13 cellular contexts compared by ENCODE assay signal in the genomic region with DNA sequence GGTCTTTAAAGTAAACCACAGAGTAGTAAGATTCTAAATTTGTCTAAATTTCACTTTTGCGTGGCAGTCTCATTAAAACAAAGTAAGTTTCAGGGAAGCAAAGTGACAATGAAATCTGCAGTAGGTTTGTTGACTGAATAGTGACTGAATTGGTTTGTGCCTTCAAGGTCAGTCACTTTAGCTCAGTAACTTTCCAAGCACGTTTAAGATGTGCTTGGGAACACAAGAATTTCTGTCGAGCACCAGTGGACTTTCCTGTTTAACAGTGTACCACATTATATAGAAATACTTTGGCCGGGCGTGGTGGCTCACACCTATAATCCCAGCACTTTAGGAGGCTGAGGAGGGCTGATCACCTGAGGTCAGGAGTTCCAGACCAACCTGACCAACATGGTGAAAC. TPM values are rescaled to one million over a fixed set of nuclear protein-coding genes. Genes with fewer than 3 reads are reported as not detected.
DNase-seq lines count a peak whose midpoint lies in the region; ATAC-seq and TF ChIP-seq lines count a peak whose summit lies in the region.
"Had no signal": no experiment of that assay in that cellular context is flagged by ENCODE, and none has a peak within 500 bp of the region (broad histone marks: within the 10 kb centered on the region; RNA-seq: fewer than 3 reads in every experiment).

No MANE protein-coding gene starts in this region.

- H3K4me1 Mint-ChIP-seq in mesothelial cell of epicardium = peaks cover 23% of the 10 kb centered on the region

- peaks cover 6% of the 10 kb centered on the region for H3K36me3 Mint-ChIP-seq in mesothelial cell of epicardium
- H3K36me3 Mint-ChIP-seq: activated CD4-positive, alpha-beta memory T cell treated with anti-CD3 and anti-CD28 coated beads for 36 hours had no signal

- TF ChIP-seq POLR2A in body of pancreas (IDR thresholded peaks at IDR 0.05) = no peak

- 51 to 52% methylated on average over 5 of the region's 5 CpGs for WGBS in body of pancreas, 2 donors

- no peaks in the 10 kb centered on the region for H3K36me3 ChIP-seq in body of pancreas (replicated peaks in 1 of 2; ENCODE audit: insufficient read depth in 1 of 2, low read depth in 2 of 2)

- H3K27ac Mint-ChIP-seq in mesothelial cell of epicardium = peak overlapping the region; percentile 93
- H3K27ac Mint-ChIP-seq: activated CD4-positive, alpha-beta memory T cell treated with anti-CD3 and anti-CD28 coated beads for 36 hours had no signal

- intact Hi-C loops in body of pancreas (cut with DNase I) = no loop called here

- peak overlapping the region; percentile 94 to 100 (median 100) for H3K27ac ChIP-seq in body of pancreas
- H3K27ac ChIP-seq: psoas muscle had no signal

- in situ Hi-C loops in ACHN (cut with HindIII; ENCODE audit: low pct_ligation_motif_present, low pct_unique_long_range_greater_than_20kb, low sequenced_read_pairs) = no loop called here

- peak overlapping the region; percentile 74 for H3K4me3 Mint-ChIP-seq in mesothelial cell of epicardium

- H3K9me3 Mint-ChIP-seq in mesothelial cell of epicardium = no peaks in the 10 kb centered on the region
- H3K9me3 Mint-ChIP-seq: activated CD4-positive, alpha-beta memory T cell treated with anti-CD3 and anti-CD28 coated beads for 36 hours had no signal

- no peaks in the 10 kb centered on the region for H3K27me3 ChIP-seq in body of pancreas

- no peaks in the 10 kb centered on the region for H3K9me3 ChIP-seq in body of pancreas
- H3K9me3 ChIP-seq: psoas muscle had no signal

- H3K4me3 ChIP-seq in body of pancreas = no peak overlapping the region

- DNase-seq in ACHN = peak; percentile 28
- DNase-seq in HT-29 (ENCODE audit: low spot score) = peak; percentile 21
- DNase-seq in body of pancreas = peak in 1 of 4 donors; percentile 23
- DNase-seq in mesothelial cell of epicardium (ENCODE audit: low spot score in 2 of 2, unreplicated experiment in 2 of 2) = no peak
- no peak for DNase-seq in hepatic stellate cell (ENCODE audit: low spot score)
- DNase-seq in retina = no peak
- DNase-seq in activated gamma-delta T cell (lab: John Stamatoyannopoulos, UW) = no peak
- DNase-seq: activated CD4-positive, alpha-beta memory T cell treated with anti-CD3 and anti-CD28 coated beads for 36 hours; DND-41; hippocampal formation; NCI-H226; psoas muscle had no signal

- peaks cover 24% of the 10 kb centered on the region for H3K4me1 ChIP-seq in body of pancreas

- TF ChIP-seq CTCF in body of pancreas (IDR thresholded peaks at IDR 0.05) = no peak
- TF ChIP-seq CTCF in mesothelial cell of epicardium (IDR thresholded peaks at IDR 0.05; ENCODE audit: unreplicated experiment) = no peak

- ATAC-seq in body of pancreas (no peak), HG03460 (IDR thresholded peaks at IDR 0.05; ENCODE audit: unreplicated experiment) (no peak)

- peaks cover 7% of the 10 kb centered on the region for H3K27me3 Mint-ChIP-seq in mesothelial cell of epicardium (ENCODE audit: low read depth)

RNA-seq across cellular contexts. Expression of a gene that starts 1.7 kb away (rescaled TPM):
- 389 and 427 TPM in 2 replicates for total RNA-seq in HT-29 (2014; rRNA removed; shearing (Covaris generic))
- total RNA-seq in body of pancreas (100 to 1,000 TPM; 292 to 618 TPM), mesothelial cell of epicardium (377 to 390 TPM (median 382 TPM) in 3 replicates)

RNA-seq across cellular contexts. Expression of a gene that starts 51.7 kb away (rescaled TPM):
- total RNA-seq in HT-29 (2014; rRNA removed; shearing (Covaris generic)) = 11.1 and 14.4 TPM in 2 replicates
- total RNA-seq in body of pancreas (10 to 100 TPM in 1 of 2 donors, 1 to 10 TPM in 1; 8.6 to 15.5 TPM), mesothelial cell of epicardium (16.6 to 18.7 TPM (median 17.3 TPM) in 3 replicates)

Comparison
In these comparisons a context has a peak if more than half of its experiments do, and no peak if none do; other contexts are left out.
1. DNase-seq: peak in ACHN (single experiment) and HT-29 (single experiment); none in mesothelial cell of epicardium (0 of 2), hepatic stellate cell (single experiment), retina (single experiment) and activated gamma-delta T cell (single experiment).